ENCODE assay signal across 8 cellular contexts in genomic region chr16:87806608-87807546, GRCh38. TPM values are rescaled to one million over a fixed set of nuclear protein-coding genes. Genes with fewer than 3 reads are reported as not detected.
DNase-seq lines count a peak whose midpoint lies in the region; ATAC-seq, FAIRE-seq and TF ChIP-seq lines count a peak whose summit lies in the region.

No MANE protein-coding gene starts in this region.

- H3K4me3 ChIP-seq in Caco-2 (ENCODE audit: low read depth, low read length) (peak overlapping the region; percentile 16), rectal smooth muscle tissue (ENCODE audit: low read length) (peak overlapping the region; percentile 54)

- H3K27me3 ChIP-seq in Caco-2 (replicated peaks; ENCODE audit: control insufficient read depth, insufficient read depth, low read length) (no peaks in the 10 kb centered on the region), rectal smooth muscle tissue (ENCODE audit: control insufficient read depth, insufficient read depth, low read length) (no peaks in the 10 kb centered on the region)

- peak overlapping the region; percentile 97 for H3K27ac Mint-ChIP-seq in Caco-2 (ENCODE audit: unreplicated experiment)
- peak overlapping the region; percentile 97 for H3K27ac Mint-ChIP-seq in activated naive CD4-positive, alpha-beta T cell treated with anti-CD3 and anti-CD28 coated beads, Interleukin-2, amount 10 ng/mL, durations not matched to agents 7 days and 5 days

- CTCF ChIA-PET in Caco-2 (lab: Charles Lee) = interaction anchor here (0.5 to 1.8 kb wide), 8 partner anchors 13 to 830 kb away, joined by 3 to 10 read pairs (median 4); no protein-coding TSS in a partner anchor
- CTCF ChIA-PET in activated naive CD4-positive, alpha-beta T cell treated with anti-CD3 and anti-CD28 coated beads, Interleukin-2, amount 10 ng/mL, durations not matched to agents 7 days and 5 days (lab: Charles Lee) = interaction anchor here (0.6 to 5.9 kb wide), 6 partner anchors 19 to 119 kb away, joined by 3 to 36 read pairs (median 4); no protein-coding TSS in a partner anchor

- intact Hi-C loops in Caco-2 (cut with micrococcal nuclease; ENCODE audit: unreplicated experiment) (loop anchor here (2.0 kb wide), 1 partner anchor 18 kb away; no protein-coding TSS in a partner anchor), head of caudate nucleus (cut with DNase I) (no loop called here)

- no peak for FAIRE-seq in RCC 7860 (lab: Jason Lieb, UNC)

- peaks cover 18% of the 10 kb centered on the region for H3K4me1 ChIP-seq in Caco-2
- H3K4me1 ChIP-seq in rectal smooth muscle tissue (ENCODE audit: control insufficient read depth, insufficient read depth, low read length) = peaks cover 12% of the 10 kb centered on the region

- H3K9me3 Mint-ChIP-seq in Caco-2 (ENCODE audit: unreplicated experiment) = no peaks in the 10 kb centered on the region
- H3K9me3 Mint-ChIP-seq in activated naive CD4-positive, alpha-beta T cell treated with anti-CD3 and anti-CD28 coated beads, Interleukin-2, amount 10 ng/mL, durations not matched to agents 7 days and 5 days = no peaks in the 10 kb centered on the region

- peaks cover 15% of the 10 kb centered on the region for H3K36me3 Mint-ChIP-seq in Caco-2 (ENCODE audit: insufficient read depth, unreplicated experiment)
- no peaks in the 10 kb centered on the region for H3K36me3 Mint-ChIP-seq in activated naive CD4-positive, alpha-beta T cell treated with anti-CD3 and anti-CD28 coated beads, Interleukin-2, amount 10 ng/mL, durations not matched to agents 7 days and 5 days

- peak overlapping the region; percentile 68 for H3K4me3 Mint-ChIP-seq in Caco-2 (ENCODE audit: unreplicated experiment)
- H3K4me3 Mint-ChIP-seq in activated naive CD4-positive, alpha-beta T cell treated with anti-CD3 and anti-CD28 coated beads, Interleukin-2, amount 10 ng/mL, durations not matched to agents 7 days and 5 days = peak overlapping the region; percentile 83

- DNase-seq in Caco-2 = peak; percentile 78 to 85
- peak; percentile 91 for DNase-seq in KBM-7
- DNase-seq in RCC 7860 (ENCODE audit: low spot score) = peak; percentile 60
- peak; percentile 74 for DNase-seq in activated naive CD4-positive, alpha-beta T cell treated with anti-CD3 and anti-CD28 coated beads, Interleukin-2, amount 10 ng/mL, durations not matched to agents 7 days and 5 days
- peak; percentile 32 to 91 (median 62) for DNase-seq in head of caudate nucleus

- POLR2A ChIA-PET in Caco-2 (lab: Charles Lee) = interaction anchor here (0.6 to 2.2 kb wide), 6 partner anchors 28 to 64 kb away, joined by 3 to 21 read pairs (median 6); partner anchors contain the start of gene SLC7A5

- BruUV-seq in Caco-2 (replicated peaks; lab: Mats Ljungman, UMichigan) = TSS peak; percentile 69

- no peak overlapping the region for H3K27ac ChIP-seq in rectal smooth muscle tissue (ENCODE audit: low read depth, low read length)

- in situ Hi-C loops in KBM-7 (cut with MboI; ENCODE audit: low pct_unique_long_range_greater_than_20kb, low sequenced_read_pairs) = no loop called here

- ATAC-seq in HG03039 (IDR thresholded peaks at IDR 0.05; ENCODE audit: unreplicated experiment) = no peak
- ATAC-seq in GM21360 (IDR thresholded peaks at IDR 0.05; ENCODE audit: unreplicated experiment) = no peak

- no peak overlapping the region for H3K9ac ChIP-seq in rectal smooth muscle tissue (ENCODE audit: low read length)

- peaks cover 18% of the 10 kb centered on the region for H3K4me1 Mint-ChIP-seq in Caco-2 (ENCODE audit: low read depth, unreplicated experiment)
- H3K4me1 Mint-ChIP-seq in activated naive CD4-positive, alpha-beta T cell treated with anti-CD3 and anti-CD28 coated beads, Interleukin-2, amount 10 ng/mL, durations not matched to agents 7 days and 5 days = peaks cover 45% of the 10 kb centered on the region

- peaks cover 10% of the 10 kb centered on the region for H3K9me3 ChIP-seq in Caco-2

- no peaks in the 10 kb centered on the region for H3K27me3 Mint-ChIP-seq in Caco-2 (ENCODE audit: insufficient read depth, unreplicated experiment)
- peaks cover 45% of the 10 kb centered on the region for H3K27me3 Mint-ChIP-seq in activated naive CD4-positive, alpha-beta T cell treated with anti-CD3 and anti-CD28 coated beads, Interleukin-2, amount 10 ng/mL, durations not matched to agents 7 days and 5 days

- no peak for TF ChIP-seq CTCF in Caco-2 (IDR thresholded peaks at IDR 0.05; ENCODE audit: insufficient read depth in 1 of 2, low read depth in 1 of 2, low read length in 1 of 2, severe bottlenecking in 1 of 2, unreplicated experiment in 1 of 2)

- no peaks in the 10 kb centered on the region for H3K36me3 ChIP-seq in Caco-2 (ENCODE audit: control insufficient read depth, insufficient read depth, low read length)
- H3K36me3 ChIP-seq in rectal smooth muscle tissue (ENCODE audit: control insufficient read depth, insufficient read depth, low read length) = no peaks in the 10 kb centered on the region

RNA-seq across cellular contexts. Expression of gene KLHDC4, which starts 41.1 kb away (rescaled TPM):
- 116 and 117 TPM in 2 replicates for total RNA-seq in Caco-2 (2022)
